ENCODE assay signal across 9 cellular contexts in genomic region chr1:67748630-67749029, GRCh38.
DNase-seq lines count a peak whose midpoint lies in the region; ATAC-seq, FAIRE-seq and TF ChIP-seq lines count a peak whose summit lies in the region.
"Had no signal": no experiment of that assay in that cellular context is flagged by ENCODE, and none has a peak within 500 bp of the region (broad histone marks: within the 10 kb centered on the region; RNA-seq: fewer than 3 reads in every experiment).

No MANE protein-coding gene starts in this region.

- H3K27me3 ChIP-seq in astrocyte (ENCODE audit: insufficient read depth, low read length) (no peaks in the 10 kb centered on the region), HepG2 (ENCODE audit: control insufficient read depth in 1 of 2, insufficient read depth in 2 of 2, low read length in 2 of 2) (no peaks in the 10 kb centered on the region), BE2C (no peaks in the 10 kb centered on the region)

- H2AFZ ChIP-seq in astrocyte (ENCODE audit: low read depth, low read length), result no peak overlapping the region
- no peak overlapping the region for H2AFZ ChIP-seq in HepG2 (ENCODE audit: low read length)

- peak overlapping the region; percentile 4 for H3K4me3 Mint-ChIP-seq in astrocyte (ENCODE audit: unreplicated experiment)
- H3K4me3 Mint-ChIP-seq in activated CD4-positive, alpha-beta memory T cell treated with anti-CD3 and anti-CD28 coated beads for 36 hours, result no peak overlapping the region
- H3K4me3 Mint-ChIP-seq: B cell had no signal

- H3K27me3 Mint-ChIP-seq in astrocyte (ENCODE audit: low read depth, unreplicated experiment), result no peaks in the 10 kb centered on the region
- H3K27me3 Mint-ChIP-seq in activated CD4-positive, alpha-beta memory T cell treated with anti-CD3 and anti-CD28 coated beads for 36 hours, result peaks cover 1% of the 10 kb centered on the region

- peak overlapping the region; percentile 35 for H3K9ac ChIP-seq in astrocyte (ENCODE audit: low read length)
- H3K9ac ChIP-seq in HepG2 (ENCODE audit: insufficient read depth, low read depth, low read length), result no peak overlapping the region; the same call in 1 of the 2 replicates

- BruUV-seq in HepG2 (replicated peaks; lab: Mats Ljungman, UMichigan), result no TSS peak

- H3K27ac ChIP-seq in astrocyte (ENCODE audit: low read depth, low read length) (peak overlapping the region; percentile 90), HepG2 (ENCODE audit: extremely low read length, insufficient read depth, low read length) (peak overlapping the region; percentile 20)

- FAIRE-seq in astrocyte (lab: Jason Lieb, UNC) (no peak), HepG2 (lab: Jason Lieb, UNC) (no peak)

- POLR2A ChIA-PET in HepG2 (lab: Yijun Ruan, JAX), result no interaction called here
- POLR2A ChIA-PET in activated CD4-positive, alpha-beta memory T cell treated with anti-CD3 and anti-CD28 coated beads for 36 hours (lab: Charles Lee), result no interaction called here

- H3K36me3 ChIP-seq in astrocyte (ENCODE audit: insufficient read depth, low read length), result no peaks in the 10 kb centered on the region
- H3K36me3 ChIP-seq in HepG2 (replicated peaks in 1 of 2; ENCODE audit: control insufficient read depth in 1 of 2, insufficient read depth in 2 of 2, low read length in 2 of 2), result no peaks in the 10 kb centered on the region
- H3K36me3 ChIP-seq in BE2C, result no peaks in the 10 kb centered on the region

- peak overlapping the region; percentile 98 for H3K27ac Mint-ChIP-seq in astrocyte (ENCODE audit: unreplicated experiment)
- no peak overlapping the region for H3K27ac Mint-ChIP-seq in activated CD4-positive, alpha-beta memory T cell treated with anti-CD3 and anti-CD28 coated beads for 36 hours
- H3K27ac Mint-ChIP-seq: B cell had no signal

- H3K4me3 ChIP-seq in astrocyte (ENCODE audit: insufficient read depth, low read depth, low read length), result peak overlapping the region; percentile 21
- peak overlapping the region in 2 of 3 experiments; percentile 18 to 25; a peak in 2 of 6 replicates for H3K4me3 ChIP-seq in HepG2 (replicated peaks in 1 of 3; ENCODE audit: insufficient read depth in 1 of 3, low read depth in 2 of 3, low read length in 3 of 3)
- no peak overlapping the region for H3K4me3 ChIP-seq in BE2C (ENCODE audit: low read depth, low read length)

- H4K20me1 ChIP-seq in astrocyte (ENCODE audit: insufficient read depth, low read length), result peaks cover 12% of the 10 kb centered on the region
- no peaks in the 10 kb centered on the region for H4K20me1 ChIP-seq in HepG2 (ENCODE audit: insufficient read depth, low read length)

- H3K4me1 ChIP-seq in astrocyte (ENCODE audit: insufficient read depth, low read length) (peaks cover 55% of the 10 kb centered on the region), HepG2 (ENCODE audit: insufficient read depth, low read length) (peaks cover 73% of the 10 kb centered on the region), BE2C (no peaks in the 10 kb centered on the region)

- H3K36me3 Mint-ChIP-seq in astrocyte (ENCODE audit: low read depth, unreplicated experiment), result peaks cover 2% of the 10 kb centered on the region
- H3K36me3 Mint-ChIP-seq in activated CD4-positive, alpha-beta memory T cell treated with anti-CD3 and anti-CD28 coated beads for 36 hours, result no peaks in the 10 kb centered on the region

- no peaks in the 10 kb centered on the region for H3K9me3 Mint-ChIP-seq in astrocyte (ENCODE audit: unreplicated experiment)
- no peaks in the 10 kb centered on the region for H3K9me3 Mint-ChIP-seq in activated CD4-positive, alpha-beta memory T cell treated with anti-CD3 and anti-CD28 coated beads for 36 hours

- CTCF ChIA-PET in HepG2 (lab: Yijun Ruan, JAX; ENCODE audit: low intra/inter-chr PET ratio, low total read pairs), result no interaction called here
- CTCF ChIA-PET in activated CD4-positive, alpha-beta memory T cell treated with anti-CD3 and anti-CD28 coated beads for 36 hours (lab: Charles Lee), result no interaction called here

- intact Hi-C loops in HepG2 (cut with micrococcal nuclease; ENCODE audit: unreplicated experiment) (loop anchor here (1.0 kb wide), 1 partner anchor 23 kb away; no protein-coding TSS in a partner anchor), posterior cingulate gyrus (cut with DNase I) (no loop called here)
- intact Hi-C loops in activated CD4-positive, alpha-beta memory T cell treated with anti-CD3 and anti-CD28 coated beads for 36 hours (cut with micrococcal nuclease), result loop anchor here (1.0 kb wide), 1 partner anchor 25 kb away; no protein-coding TSS in a partner anchor

- ATAC-seq in HG03159 (IDR thresholded peaks at IDR 0.05; ENCODE audit: unreplicated experiment) (peak; percentile 88), HepG2 (peak; percentile 96)

- 1% methylated on average over 2 of the region's 2 CpGs for WGBS in HepG2 (ENCODE audit: low lambda C conversion rate)

- H3K9me3 ChIP-seq in astrocyte (ENCODE audit: insufficient read depth, low read depth, low read length), result no peaks in the 10 kb centered on the region
- no peaks in the 10 kb centered on the region for H3K9me3 ChIP-seq in HepG2 (ENCODE audit: low read length)
- H3K9me3 ChIP-seq in BE2C, result no peaks in the 10 kb centered on the region

- peaks cover 76% of the 10 kb centered on the region for H3K79me2 ChIP-seq in astrocyte (ENCODE audit: insufficient read depth, low read length)
- H3K79me2 ChIP-seq in HepG2 (ENCODE audit: insufficient read depth, low read length), result no peaks in the 10 kb centered on the region

- TF ChIP-seq CTCF in astrocyte (IDR thresholded peaks at IDR 0.05; ENCODE audit: insufficient read depth, low read depth, low read length) (no peak), HepG2 (CRISPR knock-in tag; IDR thresholded peaks at IDR 0.05) (no peak), BE2C (IDR thresholded peaks at IDR 0.05; ENCODE audit: low read depth, low read length) (no peak)

- TF ChIP-seq EP300 in HepG2 (IDR thresholded peaks at IDR 0.05; ENCODE audit: low read depth in 2 of 2, low read length in 2 of 2) (no peak), HepG2 (CRISPR knock-in tag; IDR thresholded peaks at IDR 0.05; ENCODE audit: borderline replicate concordance) (no peak)

- peak; percentile 29 for DNase-seq in NCI-H510A treated with DMSO at 0.1 percent for 48 hours (lab: John Stamatoyannopoulos, UW)
- no peak for DNase-seq in NCI-H510A (lab: John Stamatoyannopoulos, UW)
- DNase-seq in astrocyte (ENCODE audit: low read depth), result peak; percentile 84
- DNase-seq in HepG2 (ENCODE audit: low spot score), result peak; percentile 74
- DNase-seq in activated CD4-positive, alpha-beta memory T cell treated with anti-CD3 and anti-CD28 coated beads for 36 hours, result no peak
- no peak for DNase-seq in posterior cingulate gyrus
- DNase-seq in BE2C, result no peak

- in situ Hi-C loops in HepG2 (cut with HindIII; ENCODE audit: extremely low pct_ligation_motif_present, low pct_unique_long_range_greater_than_20kb), result no loop called here

- no peak for TF ChIP-seq RAD21 in HepG2 (CRISPR knock-in tag; IDR thresholded peaks at IDR 0.05)

- TF ChIP-seq POLR2A in HepG2 (IDR thresholded peaks at IDR 0.05; ENCODE audit: insufficient read depth in 1 of 2, low read depth in 2 of 2, low read length in 2 of 2), result no peak

- peaks cover 67% of the 10 kb centered on the region for H3K4me1 Mint-ChIP-seq in astrocyte (ENCODE audit: low read depth, unreplicated experiment)
- peaks cover 22% of the 10 kb centered on the region for H3K4me1 Mint-ChIP-seq in activated CD4-positive, alpha-beta memory T cell treated with anti-CD3 and anti-CD28 coated beads for 36 hours (ENCODE audit: low read depth)
- H3K4me1 Mint-ChIP-seq: B cell had no signal

- peak overlapping the region; percentile 72 for H3K4me2 ChIP-seq in astrocyte (ENCODE audit: low read length)
- peak overlapping the region; percentile 79 for H3K4me2 ChIP-seq in HepG2 (ENCODE audit: low read depth, low read length)

TF ChIP-seq in HepG2, 621 proteins besides CTCF, POLR2A, EP300 and RAD21 (continues in another document):
- TF ChIP-seq TBX3 (IDR thresholded peaks at IDR 0.05; ENCODE audit: borderline replicate concordance) (no peak), SIX1 (CRISPR knock-in tag; IDR thresholded peaks at IDR 0.05; ENCODE audit: borderline replicate concordance) (peak; percentile 85; the same call in 1 of the 2 replicates), ZNF644 (CRISPR knock-in tag; IDR thresholded peaks at IDR 0.05; ENCODE audit: low read depth) (no peak), ELF3 (CRISPR knock-in tag; IDR thresholded peaks at IDR 0.05) (peak; percentile 48), HNF4A (CRISPR knock-in tag; IDR thresholded peaks at IDR 0.05) (0 out of 2 replicates have a peak, but pooled peaks have one; percentile 21), SOX13 (IDR thresholded peaks at IDR 0.05) (no peak), SOX13 (CRISPR knock-in tag; conservative IDR thresholded peaks at IDR 0.05 in 1 of 2, IDR thresholded peaks at IDR 0.05 in 1 of 2) (0 out of 4 replicates have a peak, but pooled peaks of 1 of the 2 experiments have one; percentile 37), ZNF562 (CRISPR knock-in tag; IDR thresholded peaks at IDR 0.05; ENCODE audit: borderline replicate concordance) (no peak), MAF1 (CRISPR knock-in tag; IDR thresholded peaks at IDR 0.05; ENCODE audit: borderline replicate concordance) (no peak), IRX3 (CRISPR knock-in tag; IDR thresholded peaks at IDR 0.05; ENCODE audit: borderline replicate concordance, low read depth) (no peak), ZUFSP (CRISPR knock-in tag; IDR thresholded peaks at IDR 0.05; ENCODE audit: borderline replicate concordance) (no peak), CREB1 (IDR thresholded peaks at IDR 0.05) (no peak), CREB1 (CRISPR knock-in tag; IDR thresholded peaks at IDR 0.05) (no peak), SETDB1 (CRISPR knock-in tag; IDR thresholded peaks at IDR 0.05; ENCODE audit: borderline replicate concordance) (no peak), SMYD3 (CRISPR knock-in tag; IDR thresholded peaks at IDR 0.05) (no peak), HDAC2 (CRISPR knock-in tag; IDR thresholded peaks at IDR 0.05) (peak; percentile 31; the same call in 1 of the 2 replicates)

Comparison
In these comparisons a context has a peak if more than half of its experiments do, and no peak if none do; other contexts are left out.
1. DNase-seq: peak in NCI-H510A treated with DMSO at 0.1 percent for 48 hours (single experiment), astrocyte (single experiment) and HepG2 (single experiment); none in NCI-H510A (single experiment), activated CD4-positive, alpha-beta memory T cell treated with anti-CD3 and anti-CD28 coated beads for 36 hours (single experiment), posterior cingulate gyrus (0 of 10) and BE2C (single experiment).